ENCODE assay signal across 12 cellular contexts in genomic region chr7:74579800-74580685, GRCh38.
DNase-seq lines count a peak whose midpoint lies in the region; ATAC-seq, FAIRE-seq and TF ChIP-seq lines count a peak whose summit lies in the region.
"Had no signal": no experiment of that assay in that cellular context is flagged by ENCODE, and none has a peak within 500 bp of the region (broad histone marks: within the 10 kb centered on the region; RNA-seq: fewer than 3 reads in every experiment).

No MANE protein-coding gene starts in this region.

- no peak for TF ChIP-seq POLR2A in body of pancreas (IDR thresholded peaks at IDR 0.05)
- no peak for TF ChIP-seq POLR2A in testis (IDR thresholded peaks at IDR 0.05)

- H3K4me1 ChIP-seq in body of pancreas (peaks cover 28% of the 10 kb centered on the region), hepatocyte (ENCODE audit: insufficient read depth) (peaks cover 26% of the 10 kb centered on the region), testis (peaks cover 6% of the 10 kb centered on the region)

- intact Hi-C loops in body of pancreas (cut with DNase I) = no loop called here
- intact Hi-C loops in testis (cut with DNase I; ENCODE audit: low total_unique reads) = no loop called here

- no peaks in the 10 kb centered on the region for H3K4me1 Mint-ChIP-seq in immature natural killer cell
- H3K4me1 Mint-ChIP-seq: CD4-positive, CD25-positive, alpha-beta regulatory T cell; central memory CD8-positive, alpha-beta T cell had no signal

- H2AFZ ChIP-seq in hepatocyte = no peak overlapping the region

- WGBS in body of pancreas, 2 donors = 33 to 37% methylated on average over 9 to 22 of the region's 22 CpGs
- WGBS in hepatocyte (ENCODE audit: low lambda C conversion rate, missing lambda C conversion rate) = 30% methylated on average over 22 of the region's 22 CpGs
- whole genome bisulfite sequencing in testis, 2 donors = 56 to 59% methylated on average over 22 of the region's 22 CpGs

- peak; percentile 93 for ATAC-seq in body of pancreas

- no peaks in the 10 kb centered on the region for H3K9me3 ChIP-seq in body of pancreas
- H3K9me3 ChIP-seq in hepatocyte (ENCODE audit: low read depth) = no peaks in the 10 kb centered on the region
- H3K9me3 ChIP-seq in testis = no peaks in the 10 kb centered on the region

- peak overlapping the region; percentile 40 to 82 (median 68) for H3K27ac ChIP-seq in body of pancreas
- H3K27ac ChIP-seq in hepatocyte = peak overlapping the region; percentile 71
- no peak overlapping the region for H3K27ac ChIP-seq in testis

- H3K4me2 ChIP-seq in hepatocyte = peak overlapping the region; percentile 59

- no peaks in the 10 kb centered on the region for H3K36me3 ChIP-seq in body of pancreas (replicated peaks in 1 of 2; ENCODE audit: insufficient read depth in 1 of 2, low read depth in 2 of 2)
- no peaks in the 10 kb centered on the region for H3K36me3 ChIP-seq in hepatocyte (replicated peaks; ENCODE audit: insufficient read depth, low read depth)
- H3K36me3 ChIP-seq in testis (ENCODE audit: low read depth, missing control alignments) = no peaks in the 10 kb centered on the region

- no peaks in the 10 kb centered on the region for H3K9me3 Mint-ChIP-seq in immature natural killer cell
- H3K9me3 Mint-ChIP-seq: CD4-positive, CD25-positive, alpha-beta regulatory T cell; central memory CD8-positive, alpha-beta T cell had no signal

- H3K27me3 ChIP-seq in body of pancreas (no peaks in the 10 kb centered on the region), hepatocyte (no peaks in the 10 kb centered on the region), testis (no peaks in the 10 kb centered on the region)

- DNase-seq in ELF-1 (ENCODE audit: low read depth, low spot score) = peak; percentile 28
- DNase-seq in body of pancreas = peak; percentile 73 to 84 (median 79)
- peak; percentile 86 for DNase-seq in hepatocyte (ENCODE audit: low spot score)
- DNase-seq in renal cortical epithelial cell (ENCODE audit: low read depth) = peak; percentile 77
- no peak for DNase-seq in urothelium cell line (ENCODE audit: low spot score)
- no peak for DNase-seq in testis
- no peak for DNase-seq in frontal cortex (ENCODE audit: low spot score in 2 of 2)
- DNase-seq in immature natural killer cell = no peak
- DNase-seq: activated CD4-positive, alpha-beta T cell treated with anti-CD3 and anti-CD28 coated beads, Interleukin-2, amount 50 U/mL, for 4 hours; CD4-positive, CD25-positive, alpha-beta regulatory T cell; HCEC 1CT had no signal

- no peaks in the 10 kb centered on the region for H4K20me1 ChIP-seq in hepatocyte (ENCODE audit: insufficient read depth, poor library complexity, severe bottlenecking)

- TF ChIP-seq CTCF in body of pancreas (IDR thresholded peaks at IDR 0.05) = no peak
- no peak for TF ChIP-seq CTCF in hepatocyte (IDR thresholded peaks at IDR 0.05; ENCODE audit: poor library complexity)
- no peak for TF ChIP-seq CTCF in testis (IDR thresholded peaks at IDR 0.05)

- no peaks in the 10 kb centered on the region for H3K9me2 ChIP-seq in hepatocyte (replicated peaks; ENCODE audit: insufficient read depth)

- peaks cover 5% of the 10 kb centered on the region for H3K79me2 ChIP-seq in hepatocyte

- H3K4me3 ChIP-seq in body of pancreas = no peak overlapping the region
- H3K4me3 ChIP-seq in hepatocyte = no peak overlapping the region
- H3K4me3 ChIP-seq in testis = no peak overlapping the region

- no peak overlapping the region for H3K4me3 Mint-ChIP-seq in immature natural killer cell
- H3K4me3 Mint-ChIP-seq: CD4-positive, CD25-positive, alpha-beta regulatory T cell; central memory CD8-positive, alpha-beta T cell had no signal

- FAIRE-seq in urothelium cell line (lab: Jason Lieb, UNC) = no peak
- FAIRE-seq in frontal cortex (lab: Jason Lieb, UNC) = no peak

- H3K27ac Mint-ChIP-seq in immature natural killer cell = no peak overlapping the region
- H3K27ac Mint-ChIP-seq: CD4-positive, CD25-positive, alpha-beta regulatory T cell had no signal

- H3K27me3 Mint-ChIP-seq in immature natural killer cell (ENCODE audit: low read depth in 3 of 3) = peaks cover 0 to 3% (median 0%) of the 10 kb centered on the region in 3 donors
- H3K27me3 Mint-ChIP-seq: CD4-positive, CD25-positive, alpha-beta regulatory T cell; central memory CD8-positive, alpha-beta T cell had no signal

- no peaks in the 10 kb centered on the region for H3K36me3 Mint-ChIP-seq in immature natural killer cell
- H3K36me3 Mint-ChIP-seq: CD4-positive, CD25-positive, alpha-beta regulatory T cell had no signal

Comparison
In these comparisons a context has a peak if more than half of its experiments do, and no peak if none do; other contexts are left out.
1. DNase-seq: peak in ELF-1 (single experiment), body of pancreas (4 of 4), hepatocyte (single experiment) and renal cortical epithelial cell (single experiment); none in urothelium cell line (single experiment), testis (single experiment), frontal cortex (0 of 2) and immature natural killer cell (0 of 3).
2. H3K27ac ChIP-seq: peak in body of pancreas (4 of 4) and hepatocyte (single experiment); none in testis (0 of 2).